Comparison of ENCODE assay signal across 1 cellular context in the genomic region with DNA sequence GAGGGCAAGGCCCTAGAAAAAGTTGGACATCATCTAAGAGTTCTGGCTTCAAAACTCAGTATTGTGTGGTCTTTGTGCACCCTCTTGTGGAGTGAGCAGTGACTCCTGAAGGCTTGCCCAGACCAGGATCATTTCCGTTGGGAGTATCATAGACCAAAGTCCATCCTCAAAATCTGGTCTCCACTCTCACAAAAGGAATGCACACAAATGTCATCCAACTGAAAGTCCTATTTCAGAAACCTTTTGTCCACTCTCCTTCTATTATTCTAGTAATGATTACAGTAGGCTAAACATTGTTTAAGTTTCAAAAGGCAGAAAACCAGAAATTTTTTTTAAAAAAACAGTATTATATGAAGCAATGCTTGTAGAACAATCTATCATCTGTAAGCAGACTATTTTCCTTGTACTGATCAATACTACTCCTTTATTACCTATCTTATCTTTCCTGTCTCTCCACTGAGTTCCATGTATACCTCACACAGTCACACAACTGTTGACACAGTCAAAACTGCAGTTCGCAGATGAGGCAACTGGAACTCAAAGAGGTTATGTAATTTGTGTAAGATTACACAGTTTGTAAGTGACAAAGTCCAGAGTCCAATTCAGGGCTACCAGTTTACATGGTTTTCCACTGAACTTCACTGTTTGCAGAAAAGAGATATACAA.
TF ChIP-seq lines count a peak whose summit lies in the region.

No MANE protein-coding gene starts in this region.

TF ChIP-seq in HepG2, 621 proteins besides CTCF, POLR2A, EP300 and RAD21 (continued from another document and continues in another):
- TF ChIP-seq ESRRA (CRISPR knock-in tag; IDR thresholded peaks at IDR 0.05; ENCODE audit: low read depth) (peak; percentile 62; the same call in 1 of the 2 replicates), ZNF598 (CRISPR knock-in tag; IDR thresholded peaks at IDR 0.05; ENCODE audit: borderline replicate concordance) (no peak), FOXO1 (CRISPR knock-in tag; IDR thresholded peaks at IDR 0.05) (peak; percentile 96), NFYC (CRISPR knock-in tag; IDR thresholded peaks at IDR 0.05) (peak; percentile 12; the same call in 1 of the 2 replicates), JUNB (CRISPR knock-in tag; IDR thresholded peaks at IDR 0.05; ENCODE audit: borderline replicate concordance) (peak; percentile 67; the same call in 1 of the 2 replicates), ZNF816 (CRISPR knock-in tag; IDR thresholded peaks at IDR 0.05; ENCODE audit: borderline replicate concordance) (peak; percentile 84; the same call in 1 of the 2 replicates), TCF7L2 (IDR thresholded peaks at IDR 0.05; ENCODE audit: low read depth, low read length) (no peak), KLF12 (CRISPR knock-in tag; IDR thresholded peaks at IDR 0.05; ENCODE audit: borderline replicate concordance) (no peak), SMAD3 (CRISPR knock-in tag; IDR thresholded peaks at IDR 0.05) (peak; percentile 90), GPN1 (CRISPR knock-in tag; IDR thresholded peaks at IDR 0.05; ENCODE audit: borderline replicate concordance) (no peak), PHF21A (CRISPR knock-in tag; IDR thresholded peaks at IDR 0.05) (peak; percentile 92), ZSCAN31 (CRISPR knock-in tag; IDR thresholded peaks at IDR 0.05; ENCODE audit: low read depth) (peak; percentile 47; the same call in 1 of the 2 replicates), SSRP1 (CRISPR knock-in tag; IDR thresholded peaks at IDR 0.05) (peak; percentile 92; the same call in 1 of the 2 replicates), ZNF331 (CRISPR knock-in tag; IDR thresholded peaks at IDR 0.05) (peak; percentile 98), CBX5 (CRISPR knock-in tag; IDR thresholded peaks at IDR 0.05; ENCODE audit: borderline replicate concordance) (peak; percentile 45; the same call in 1 of the 2 replicates), ATF1 (CRISPR knock-in tag; IDR thresholded peaks at IDR 0.05) (peak; percentile 60), ZNF629 (CRISPR knock-in tag; conservative IDR thresholded peaks at IDR 0.05) (peak; percentile 48), ZNF207 (IDR thresholded peaks at IDR 0.05; ENCODE audit: borderline replicate concordance) (no peak), FLYWCH1 (CRISPR knock-in tag; IDR thresholded peaks at IDR 0.05) (no peak)
- TF ChIP-seq, protein P1, sequence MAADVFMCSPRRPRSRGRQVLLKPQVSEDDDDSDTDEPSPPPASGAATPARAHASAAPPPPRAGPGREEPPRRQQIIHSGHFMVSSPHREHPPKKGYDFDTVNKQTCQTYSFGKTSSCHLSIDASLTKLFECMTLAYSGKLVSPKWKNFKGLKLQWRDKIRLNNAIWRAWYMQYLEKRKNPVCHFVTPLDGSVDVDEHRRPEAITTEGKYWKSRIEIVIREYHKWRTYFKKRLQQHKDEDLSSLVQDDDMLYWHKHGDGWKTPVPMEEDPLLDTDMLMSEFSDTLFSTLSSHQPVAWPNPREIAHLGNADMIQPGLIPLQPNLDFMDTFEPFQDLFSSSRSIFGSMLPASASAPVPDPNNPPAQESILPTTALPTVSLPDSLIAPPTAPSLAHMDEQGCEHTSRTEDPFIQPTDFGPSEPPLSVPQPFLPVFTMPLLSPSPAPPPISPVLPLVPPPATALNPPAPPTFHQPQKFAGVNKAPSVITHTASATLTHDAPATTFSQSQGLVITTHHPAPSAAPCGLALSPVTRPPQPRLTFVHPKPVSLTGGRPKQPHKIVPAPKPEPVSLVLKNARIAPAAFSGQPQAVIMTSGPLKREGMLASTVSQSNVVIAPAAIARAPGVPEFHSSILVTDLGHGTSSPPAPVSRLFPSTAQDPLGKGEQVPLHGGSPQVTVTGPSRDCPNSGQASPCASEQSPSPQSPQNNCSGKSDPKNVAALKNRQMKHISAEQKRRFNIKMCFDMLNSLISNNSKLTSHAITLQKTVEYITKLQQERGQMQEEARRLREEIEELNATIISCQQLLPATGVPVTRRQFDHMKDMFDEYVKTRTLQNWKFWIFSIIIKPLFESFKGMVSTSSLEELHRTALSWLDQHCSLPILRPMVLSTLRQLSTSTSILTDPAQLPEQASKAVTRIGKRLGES (CRISPR knock-in tag; IDR thresholded peaks at IDR 0.05; ENCODE audit: borderline replicate concordance), result 0 out of 2 replicates have a peak, but pooled peaks have one; percentile 63
- TF ChIP-seq, protein P2, sequence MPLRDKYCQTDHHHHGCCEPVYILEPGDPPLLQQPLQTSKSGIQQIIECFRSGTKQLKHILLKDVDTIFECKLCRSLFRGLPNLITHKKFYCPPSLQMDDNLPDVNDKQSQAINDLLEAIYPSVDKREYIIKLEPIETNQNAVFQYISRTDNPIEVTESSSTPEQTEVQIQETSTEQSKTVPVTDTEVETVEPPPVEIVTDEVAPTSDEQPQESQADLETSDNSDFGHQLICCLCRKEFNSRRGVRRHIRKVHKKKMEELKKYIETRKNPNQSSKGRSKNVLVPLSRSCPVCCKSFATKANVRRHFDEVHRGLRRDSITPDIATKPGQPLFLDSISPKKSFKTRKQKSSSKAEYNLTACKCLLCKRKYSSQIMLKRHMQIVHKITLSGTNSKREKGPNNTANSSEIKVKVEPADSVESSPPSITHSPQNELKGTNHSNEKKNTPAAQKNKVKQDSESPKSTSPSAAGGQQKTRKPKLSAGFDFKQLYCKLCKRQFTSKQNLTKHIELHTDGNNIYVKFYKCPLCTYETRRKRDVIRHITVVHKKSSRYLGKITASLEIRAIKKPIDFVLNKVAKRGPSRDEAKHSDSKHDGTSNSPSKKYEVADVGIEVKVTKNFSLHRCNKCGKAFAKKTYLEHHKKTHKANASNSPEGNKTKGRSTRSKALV (CRISPR knock-in tag; IDR thresholded peaks at IDR 0.05), result no peak; the same call in 1 of the 2 replicates
- TF ChIP-seq, protein P3, sequence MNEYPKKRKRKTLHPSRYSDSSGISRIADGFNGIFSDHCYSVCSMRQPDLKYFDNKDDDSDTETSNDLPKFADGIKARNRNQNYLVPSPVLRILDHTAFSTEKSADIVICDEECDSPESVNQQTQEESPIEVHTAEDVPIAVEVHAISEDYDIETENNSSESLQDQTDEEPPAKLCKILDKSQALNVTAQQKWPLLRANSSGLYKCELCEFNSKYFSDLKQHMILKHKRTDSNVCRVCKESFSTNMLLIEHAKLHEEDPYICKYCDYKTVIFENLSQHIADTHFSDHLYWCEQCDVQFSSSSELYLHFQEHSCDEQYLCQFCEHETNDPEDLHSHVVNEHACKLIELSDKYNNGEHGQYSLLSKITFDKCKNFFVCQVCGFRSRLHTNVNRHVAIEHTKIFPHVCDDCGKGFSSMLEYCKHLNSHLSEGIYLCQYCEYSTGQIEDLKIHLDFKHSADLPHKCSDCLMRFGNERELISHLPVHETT (CRISPR knock-in tag; conservative IDR thresholded peaks at IDR 0.05), result 0 out of 2 replicates have a peak, but pooled peaks have one; percentile 48
- TF ChIP-seq, protein P4, sequence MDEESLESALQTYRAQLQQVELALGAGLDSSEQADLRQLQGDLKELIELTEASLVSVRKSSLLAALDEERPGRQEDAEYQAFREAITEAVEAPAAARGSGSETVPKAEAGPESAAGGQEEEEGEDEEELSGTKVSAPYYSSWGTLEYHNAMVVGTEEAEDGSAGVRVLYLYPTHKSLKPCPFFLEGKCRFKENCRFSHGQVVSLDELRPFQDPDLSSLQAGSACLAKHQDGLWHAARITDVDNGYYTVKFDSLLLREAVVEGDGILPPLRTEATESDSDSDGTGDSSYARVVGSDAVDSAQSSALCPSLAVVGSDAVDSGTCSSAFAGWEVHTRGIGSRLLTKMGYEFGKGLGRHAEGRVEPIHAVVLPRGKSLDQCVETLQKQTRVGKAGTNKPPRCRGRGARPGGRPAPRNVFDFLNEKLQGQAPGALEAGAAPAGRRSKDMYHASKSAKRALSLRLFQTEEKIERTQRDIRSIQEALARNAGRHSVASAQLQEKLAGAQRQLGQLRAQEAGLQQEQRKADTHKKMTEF (CRISPR knock-in tag; IDR thresholded peaks at IDR 0.05), result peak; percentile 94
- TF ChIP-seq, protein P5, sequence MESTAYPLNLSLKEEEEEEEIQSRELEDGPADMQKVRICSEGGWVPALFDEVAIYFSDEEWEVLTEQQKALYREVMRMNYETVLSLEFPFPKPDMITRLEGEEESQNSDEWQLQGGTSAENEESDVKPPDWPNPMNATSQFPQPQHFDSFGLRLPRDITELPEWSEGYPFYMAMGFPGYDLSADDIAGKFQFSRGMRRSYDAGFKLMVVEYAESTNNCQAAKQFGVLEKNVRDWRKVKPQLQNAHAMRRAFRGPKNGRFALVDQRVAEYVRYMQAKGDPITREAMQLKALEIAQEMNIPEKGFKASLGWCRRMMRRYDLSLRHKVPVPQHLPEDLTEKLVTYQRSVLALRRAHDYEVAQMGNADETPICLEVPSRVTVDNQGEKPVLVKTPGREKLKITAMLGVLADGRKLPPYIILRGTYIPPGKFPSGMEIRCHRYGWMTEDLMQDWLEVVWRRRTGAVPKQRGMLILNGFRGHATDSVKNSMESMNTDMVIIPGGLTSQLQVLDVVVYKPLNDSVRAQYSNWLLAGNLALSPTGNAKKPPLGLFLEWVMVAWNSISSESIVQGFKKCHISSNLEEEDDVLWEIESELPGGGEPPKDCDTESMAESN (CRISPR knock-in tag; conservative IDR thresholded peaks at IDR 0.05), result peak; percentile 61; the same call in 1 of the 2 replicates
- TF ChIP-seq, protein P6, sequence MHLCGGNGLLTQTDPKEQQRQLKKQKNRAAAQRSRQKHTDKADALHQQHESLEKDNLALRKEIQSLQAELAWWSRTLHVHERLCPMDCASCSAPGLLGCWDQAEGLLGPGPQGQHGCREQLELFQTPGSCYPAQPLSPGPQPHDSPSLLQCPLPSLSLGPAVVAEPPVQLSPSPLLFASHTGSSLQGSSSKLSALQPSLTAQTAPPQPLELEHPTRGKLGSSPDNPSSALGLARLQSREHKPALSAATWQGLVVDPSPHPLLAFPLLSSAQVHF (CRISPR knock-in tag; IDR thresholded peaks at IDR 0.05), result peak; percentile 53; the same call in 1 of the 2 replicates
- TF ChIP-seq, protein P7, sequence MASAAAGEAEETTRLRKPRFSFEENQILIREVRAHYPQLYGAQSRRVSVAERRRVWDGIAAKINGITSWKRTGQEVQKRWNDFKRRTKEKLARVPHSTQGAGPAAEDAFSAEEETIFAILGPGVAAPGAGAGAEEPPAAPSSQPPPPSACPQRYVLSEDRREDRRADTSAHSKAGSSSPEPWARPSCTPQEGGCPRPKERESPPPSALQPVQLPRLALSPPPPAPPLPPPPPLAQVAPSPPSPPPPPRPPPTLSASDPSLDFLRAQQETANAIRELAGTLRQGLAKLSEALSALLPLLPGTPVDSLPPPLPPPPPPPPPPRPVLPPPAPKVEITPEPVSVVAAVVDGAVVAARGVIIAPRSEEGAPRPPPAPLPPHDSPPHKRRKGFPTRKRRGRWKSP (CRISPR knock-in tag; IDR thresholded peaks at IDR 0.05), result peak; percentile 76; the same call in 1 of the 2 replicates
- TF ChIP-seq, protein P8, sequence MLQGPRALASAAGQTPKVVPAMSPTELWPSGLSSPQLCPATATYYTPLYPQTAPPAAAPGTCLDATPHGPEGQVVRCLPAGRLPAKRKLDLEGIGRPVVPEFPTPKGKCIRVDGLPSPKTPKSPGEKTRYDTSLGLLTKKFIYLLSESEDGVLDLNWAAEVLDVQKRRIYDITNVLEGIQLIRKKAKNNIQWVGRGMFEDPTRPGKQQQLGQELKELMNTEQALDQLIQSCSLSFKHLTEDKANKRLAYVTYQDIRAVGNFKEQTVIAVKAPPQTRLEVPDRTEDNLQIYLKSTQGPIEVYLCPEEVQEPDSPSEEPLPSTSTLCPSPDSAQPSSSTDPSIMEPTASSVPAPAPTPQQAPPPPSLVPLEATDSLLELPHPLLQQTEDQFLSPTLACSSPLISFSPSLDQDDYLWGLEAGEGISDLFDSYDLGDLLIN (CRISPR knock-in tag; IDR thresholded peaks at IDR 0.05; ENCODE audit: borderline replicate concordance), result no peak
- TF ChIP-seq, protein P9, sequence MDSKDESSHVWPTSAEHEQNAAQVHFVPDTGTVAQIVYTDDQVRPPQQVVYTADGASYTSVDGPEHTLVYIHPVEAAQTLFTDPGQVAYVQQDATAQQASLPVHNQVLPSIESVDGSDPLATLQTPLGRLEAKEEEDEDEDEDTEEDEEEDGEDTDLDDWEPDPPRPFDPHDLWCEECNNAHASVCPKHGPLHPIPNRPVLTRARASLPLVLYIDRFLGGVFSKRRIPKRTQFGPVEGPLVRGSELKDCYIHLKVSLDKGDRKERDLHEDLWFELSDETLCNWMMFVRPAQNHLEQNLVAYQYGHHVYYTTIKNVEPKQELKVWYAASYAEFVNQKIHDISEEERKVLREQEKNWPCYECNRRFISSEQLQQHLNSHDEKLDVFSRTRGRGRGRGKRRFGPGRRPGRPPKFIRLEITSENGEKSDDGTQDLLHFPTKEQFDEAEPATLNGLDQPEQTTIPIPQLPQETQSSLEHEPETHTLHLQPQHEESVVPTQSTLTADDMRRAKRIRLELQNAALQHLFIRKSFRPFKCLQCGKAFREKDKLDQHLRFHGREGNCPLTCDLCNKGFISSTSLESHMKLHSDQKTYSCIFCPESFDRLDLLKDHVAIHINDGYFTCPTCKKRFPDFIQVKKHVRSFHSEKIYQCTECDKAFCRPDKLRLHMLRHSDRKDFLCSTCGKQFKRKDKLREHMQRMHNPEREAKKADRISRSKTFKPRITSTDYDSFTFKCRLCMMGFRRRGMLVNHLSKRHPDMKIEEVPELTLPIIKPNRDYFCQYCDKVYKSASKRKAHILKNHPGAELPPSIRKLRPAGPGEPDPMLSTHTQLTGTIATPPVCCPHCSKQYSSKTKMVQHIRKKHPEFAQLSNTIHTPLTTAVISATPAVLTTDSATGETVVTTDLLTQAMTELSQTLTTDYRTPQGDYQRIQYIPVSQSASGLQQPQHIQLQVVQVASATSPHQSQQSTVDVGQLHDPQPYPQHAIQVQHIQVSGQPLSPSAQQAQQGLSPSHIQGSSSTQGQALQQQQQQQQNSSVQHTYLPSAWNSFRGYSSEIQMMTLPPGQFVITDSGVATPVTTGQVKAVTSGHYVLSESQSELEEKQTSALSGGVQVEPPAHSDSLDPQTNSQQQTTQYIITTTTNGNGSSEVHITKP (CRISPR knock-in tag; IDR thresholded peaks at IDR 0.05; ENCODE audit: low read depth), result 0 out of 2 replicates have a peak, but pooled peaks have one; percentile 58
- TF ChIP-seq, protein P10, sequence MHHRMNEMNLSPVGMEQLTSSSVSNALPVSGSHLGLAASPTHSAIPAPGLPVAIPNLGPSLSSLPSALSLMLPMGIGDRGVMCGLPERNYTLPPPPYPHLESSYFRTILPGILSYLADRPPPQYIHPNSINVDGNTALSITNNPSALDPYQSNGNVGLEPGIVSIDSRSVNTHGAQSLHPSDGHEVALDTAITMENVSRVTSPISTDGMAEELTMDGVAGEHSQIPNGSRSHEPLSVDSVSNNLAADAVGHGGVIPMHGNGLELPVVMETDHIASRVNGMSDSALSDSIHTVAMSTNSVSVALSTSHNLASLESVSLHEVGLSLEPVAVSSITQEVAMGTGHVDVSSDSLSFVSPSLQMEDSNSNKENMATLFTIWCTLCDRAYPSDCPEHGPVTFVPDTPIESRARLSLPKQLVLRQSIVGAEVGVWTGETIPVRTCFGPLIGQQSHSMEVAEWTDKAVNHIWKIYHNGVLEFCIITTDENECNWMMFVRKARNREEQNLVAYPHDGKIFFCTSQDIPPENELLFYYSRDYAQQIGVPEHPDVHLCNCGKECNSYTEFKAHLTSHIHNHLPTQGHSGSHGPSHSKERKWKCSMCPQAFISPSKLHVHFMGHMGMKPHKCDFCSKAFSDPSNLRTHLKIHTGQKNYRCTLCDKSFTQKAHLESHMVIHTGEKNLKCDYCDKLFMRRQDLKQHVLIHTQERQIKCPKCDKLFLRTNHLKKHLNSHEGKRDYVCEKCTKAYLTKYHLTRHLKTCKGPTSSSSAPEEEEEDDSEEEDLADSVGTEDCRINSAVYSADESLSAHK (CRISPR knock-in tag; IDR thresholded peaks at IDR 0.05; ENCODE audit: borderline replicate concordance), result no peak
